14 cellular contexts compared by ENCODE assay signal in genomic region chr7:74218343-74218698, GRCh38. TPM values are rescaled to one million over a fixed set of nuclear protein-coding genes. Genes with fewer than 3 reads are reported as not detected.
DNase-seq lines count a peak whose midpoint lies in the region; ATAC-seq and TF ChIP-seq lines count a peak whose summit lies in the region.
"Had no signal": no experiment of that assay in that cellular context is flagged by ENCODE, and none has a peak within 500 bp of the region (broad histone marks: within the 10 kb centered on the region; RNA-seq: fewer than 3 reads in every experiment).

No MANE protein-coding gene starts in this region.

- no peak overlapping the region for H2BK15ac ChIP-seq in H9 (ENCODE audit: low read depth, low read length)

- no peaks in the 10 kb centered on the region for H3K79me1 ChIP-seq in H9 (ENCODE audit: insufficient read depth, low read depth, low read length, poor library complexity, severe bottlenecking)

- H3F3A ChIP-seq in Loucy (ENCODE audit: low read depth), result peaks cover 5% of the 10 kb centered on the region; the same call in 1 of the 2 replicates
- H3F3A ChIP-seq in GM23248 (ENCODE audit: insufficient read depth), result no peaks in the 10 kb centered on the region

- intact Hi-C loops in spleen (cut with DNase I; ENCODE audit: low total_unique reads), result no loop called here

- H4K20me1 ChIP-seq in Loucy (ENCODE audit: insufficient read depth, low read length, poor library complexity, severe bottlenecking) (no peaks in the 10 kb centered on the region), GM23248 (ENCODE audit: insufficient read depth) (no peaks in the 10 kb centered on the region), H9 (ENCODE audit: control insufficient read depth, insufficient read depth, insufficient read length) (peaks cover 3% of the 10 kb centered on the region)

- H4K8ac ChIP-seq in H9 (replicated peaks; ENCODE audit: insufficient read length, low read depth, low read length), result no peak overlapping the region

- no peak overlapping the region for H2BK20ac ChIP-seq in H9 (ENCODE audit: low read depth, low read length, poor library complexity, severe bottlenecking)

- 81 to 90% (median 87%) methylated on average over 2 of the region's 2 CpGs for WGBS in spleen, 5 donors
- 50 to 53% methylated on average over 2 of the region's 2 CpGs for WGBS in GM23248 (ENCODE audit: low coverage in 1 of 2, low lambda C conversion rate in 2 of 2, missing lambda C conversion rate in 2 of 2), 2 experiments
- WGBS in H9 (ENCODE audit: extremely low coverage, insufficient read length, low lambda C conversion rate), result no CpG with 5 or more reads among the region's 2 CpGs

- H3K27me3 Mint-ChIP-seq in activated CD4-positive, alpha-beta T cell treated with anti-CD3 and anti-CD28 coated beads, Interleukin-2, amount 10 ng/mL, durations not matched to agents 7 days and 5 days, result no peaks in the 10 kb centered on the region
- H3K27me3 Mint-ChIP-seq in central memory CD8-positive, alpha-beta T cell, result no peaks in the 10 kb centered on the region
- peaks cover 5% of the 10 kb centered on the region for H3K27me3 Mint-ChIP-seq in H9 (ENCODE audit: low read depth)

- H3K9me2 ChIP-seq in Loucy (replicated peaks; ENCODE audit: low read depth, low read length) (no peaks in the 10 kb centered on the region), GM23248 (ENCODE audit: insufficient read depth) (no peaks in the 10 kb centered on the region)

- TF ChIP-seq CTCF in Loucy (conservative IDR thresholded peaks at IDR 0.05; ENCODE audit: low read length) (no peak), spleen (IDR thresholded peaks at IDR 0.05 in 8 of 11, conservative IDR thresholded peaks at IDR 0.05 in 3 of 11) (no peak), H9 (conservative IDR thresholded peaks at IDR 0.05) (no peak)

- H4K91ac ChIP-seq in H9 (ENCODE audit: insufficient read length, low read depth, low read length), result no peak overlapping the region

- no peak overlapping the region for H3K4me3 Mint-ChIP-seq in activated CD4-positive, alpha-beta T cell treated with anti-CD3 and anti-CD28 coated beads, Interleukin-2, amount 10 ng/mL, durations not matched to agents 7 days and 5 days
- H3K4me3 Mint-ChIP-seq in central memory CD8-positive, alpha-beta T cell, result peak overlapping the region; percentile 34
- H3K4me3 Mint-ChIP-seq in H9, result no peak overlapping the region

- POLR2A ChIA-PET in activated CD4-positive, alpha-beta T cell treated with anti-CD3 and anti-CD28 coated beads, Interleukin-2, amount 10 ng/mL, durations not matched to agents 7 days and 5 days (lab: Charles Lee), result no interaction called here

- H3K36me3 ChIP-seq in Loucy (ENCODE audit: insufficient read depth, low read length) (peaks cover 3% of the 10 kb centered on the region; the same call in 1 of the 2 replicates), spleen (peaks cover 0 to 77% (median 5%) of the 10 kb centered on the region in 6 donors), GM23248 (ENCODE audit: low read depth) (no peaks in the 10 kb centered on the region)
- H3K36me3 ChIP-seq: adrenal gland had no signal

- H2BK120ac ChIP-seq in H9 (ENCODE audit: low read depth, low read length, poor library complexity, severe bottlenecking), result no peak overlapping the region

- H3K9me3 Mint-ChIP-seq in activated CD4-positive, alpha-beta T cell treated with anti-CD3 and anti-CD28 coated beads, Interleukin-2, amount 10 ng/mL, durations not matched to agents 7 days and 5 days, result no peaks in the 10 kb centered on the region
- no peaks in the 10 kb centered on the region for H3K9me3 Mint-ChIP-seq in central memory CD8-positive, alpha-beta T cell
- no peaks in the 10 kb centered on the region for H3K9me3 Mint-ChIP-seq in H9

- H3K27me3 ChIP-seq in Loucy (ENCODE audit: insufficient read depth, low read length, poor library complexity, severe bottlenecking) (no peaks in the 10 kb centered on the region), spleen (replicated peaks in 1 of 7) (no peaks in the 10 kb centered on the region), GM23248 (replicated peaks; ENCODE audit: insufficient read depth) (no peaks in the 10 kb centered on the region), H9 (ENCODE audit: insufficient read depth, low read length) (no peaks in the 10 kb centered on the region)
- H3K27me3 ChIP-seq: adrenal gland had no signal

- peak overlapping the region in 7 of 8 donors; percentile 27 to 85 (median 76) for H3K27ac ChIP-seq in spleen
- H3K27ac ChIP-seq in GM23248, result no peak overlapping the region
- H3K27ac ChIP-seq in H9 (ENCODE audit: insufficient read length, low read depth, low read length), result no peak overlapping the region
- H3K27ac ChIP-seq: adrenal gland had no signal

- no peak overlapping the region for H2AFZ ChIP-seq in Loucy (ENCODE audit: low read length)
- H2AFZ ChIP-seq in GM23248, result no peak overlapping the region
- no peak overlapping the region for H2AFZ ChIP-seq in H9 (ENCODE audit: low read length)

- H2BK5ac ChIP-seq in H9 (ENCODE audit: insufficient read length, low read length), result no peak overlapping the region

- ATAC-seq in central memory CD8-positive, alpha-beta T cell (replicated peaks; ENCODE audit: extremely low read depth, poor library complexity, severe bottlenecking), result no peak
- ATAC-seq: left ventricle myocardium superior had no signal

- H3K4me1 ChIP-seq in Loucy (ENCODE audit: insufficient read depth, low read length, poor library complexity, severe bottlenecking) (peaks cover 60% of the 10 kb centered on the region), spleen (peaks cover 28 to 73% (median 54%) of the 10 kb centered on the region in 6 donors), GM23248 (ENCODE audit: insufficient read depth) (no peaks in the 10 kb centered on the region), H9 (ENCODE audit: insufficient read depth, low read length) (no peaks in the 10 kb centered on the region)
- H3K4me1 ChIP-seq: adrenal gland had no signal

- no peak for TF ChIP-seq POLR2A in spleen (IDR thresholded peaks at IDR 0.05)

- H3K23me2 ChIP-seq in H9 (ENCODE audit: insufficient read length, low read depth, low read length, poor library complexity, severe bottlenecking), result no peaks in the 10 kb centered on the region

- H4K5ac ChIP-seq in H9 (ENCODE audit: insufficient read length, low read depth, low read length), result no peak overlapping the region

- H3K18ac ChIP-seq in H9 (ENCODE audit: insufficient read length, low read depth, low read length), result no peak overlapping the region

- H3K14ac ChIP-seq in H9 (ENCODE audit: insufficient read depth, low read length), result no peak overlapping the region

- peak overlapping the region; percentile 71 for H3K4me2 ChIP-seq in Loucy (ENCODE audit: low read depth, low read length, poor library complexity, severe bottlenecking)
- no peak overlapping the region for H3K4me2 ChIP-seq in GM23248 (ENCODE audit: unreplicated experiment)
- no peak overlapping the region for H3K4me2 ChIP-seq in H9 (ENCODE audit: insufficient read depth, insufficient read length, low read length)

- peak overlapping the region; percentile 82 for H3K27ac Mint-ChIP-seq in activated CD4-positive, alpha-beta T cell treated with anti-CD3 and anti-CD28 coated beads, Interleukin-2, amount 10 ng/mL, durations not matched to agents 7 days and 5 days
- H3K27ac Mint-ChIP-seq in central memory CD8-positive, alpha-beta T cell (ENCODE audit: low read depth), result no peak overlapping the region
- H3K27ac Mint-ChIP-seq in H9, result no peak overlapping the region

- H3K9ac ChIP-seq in Loucy (ENCODE audit: low read depth, low read length, poor library complexity, severe bottlenecking) (peak overlapping the region; percentile 84), GM23248 (no peak overlapping the region), H9 (ENCODE audit: extremely low read depth, insufficient read length, low read length) (no peak overlapping the region)

- CTCF ChIA-PET in activated CD4-positive, alpha-beta T cell treated with anti-CD3 and anti-CD28 coated beads, Interleukin-2, amount 10 ng/mL, durations not matched to agents 7 days and 5 days (lab: Charles Lee), result interaction anchor here (0.8 to 2.8 kb wide), 4 partner anchors 8 to 182 kb away, joined by 3 to 9 read pairs (median 4); partner anchors contain the start of gene LAT2

- H3K4me1 Mint-ChIP-seq in activated CD4-positive, alpha-beta T cell treated with anti-CD3 and anti-CD28 coated beads, Interleukin-2, amount 10 ng/mL, durations not matched to agents 7 days and 5 days, result peaks cover 27% of the 10 kb centered on the region
- peaks cover 23% of the 10 kb centered on the region for H3K4me1 Mint-ChIP-seq in central memory CD8-positive, alpha-beta T cell
- peaks cover under 1 to 13% of the 10 kb centered on the region in 2 experiments; a peak in 1 of 4 replicates for H3K4me1 Mint-ChIP-seq in H9

- no peak overlapping the region for H3K4ac ChIP-seq in H9 (ENCODE audit: low read depth, low read length)

- H2BK12ac ChIP-seq in H9 (ENCODE audit: insufficient read length, low read depth, low read length), result no peak overlapping the region

- in situ Hi-C loops in GM23248 (cut with MboI), result no loop called here

- no peak overlapping the region for H3K23ac ChIP-seq in H9 (ENCODE audit: insufficient read length, low read depth, low read length)

- H2AK5ac ChIP-seq in H9 (ENCODE audit: insufficient read length, low read length), result no peak overlapping the region

- DNase-seq in activated CD4-positive, alpha-beta T cell treated with anti-CD3 and anti-CD28 coated beads, Interleukin-2, amount 10 ng/mL, durations not matched to agents 7 days and 5 days, result no peak
- no peak for DNase-seq in activated CD4-positive, alpha-beta T cell treated with anti-CD3 and anti-CD28 coated beads for 1 hour
- DNase-seq in central memory CD8-positive, alpha-beta T cell (ENCODE audit: low spot score in 2 of 2), result no peak
- DNase-seq in spleen (no peak), NCI-H1105 (lab: John Stamatoyannopoulos, UW) (no peak), GM23248 (no peak), H9 (no peak)
- DNase-seq: NCI-H1436, NCI-H526 treated with DMSO at 0.1 percent for 48 hours had no signal

- H3K9me3 ChIP-seq in Loucy (ENCODE audit: insufficient read depth, low read depth, low read length) (no peaks in the 10 kb centered on the region), spleen (no peaks in the 10 kb centered on the region), GM23248 (ENCODE audit: low read depth) (no peaks in the 10 kb centered on the region), H9 (ENCODE audit: control insufficient read depth, low read depth, low read length) (no peaks in the 10 kb centered on the region)
- H3K9me3 ChIP-seq: adrenal gland, mucosa of descending colon had no signal

- no peak overlapping the region for H3K56ac ChIP-seq in H9 (ENCODE audit: insufficient read length, low read depth, low read length)

- H3K4me3 ChIP-seq in Loucy (ENCODE audit: low read length, poor library complexity, severe bottlenecking) (peak overlapping the region; percentile 51), spleen (peak overlapping the region in 1 of 8 donors; percentile 44), GM23248 (no peak overlapping the region)
- H3K4me3 ChIP-seq: adrenal gland, mucosa of descending colon had no signal

- peaks cover 5% of the 10 kb centered on the region for H3K36me3 Mint-ChIP-seq in activated CD4-positive, alpha-beta T cell treated with anti-CD3 and anti-CD28 coated beads, Interleukin-2, amount 10 ng/mL, durations not matched to agents 7 days and 5 days (ENCODE audit: low read depth)
- peaks cover 2% of the 10 kb centered on the region for H3K36me3 Mint-ChIP-seq in central memory CD8-positive, alpha-beta T cell (ENCODE audit: insufficient read depth)
- H3K36me3 Mint-ChIP-seq in H9 (ENCODE audit: insufficient read depth in 1 of 3, low read depth in 3 of 3), result no peaks in the 10 kb centered on the region; a peak in 1 of 7 replicates

- no peak overlapping the region for H3T11ph ChIP-seq in H9 (ENCODE audit: low read length)

- H3K79me2 ChIP-seq in Loucy (ENCODE audit: insufficient read depth, low read length) (peaks cover 29% of the 10 kb centered on the region), GM23248 (ENCODE audit: insufficient read depth) (no peaks in the 10 kb centered on the region), H9 (ENCODE audit: insufficient read depth, low read length) (no peaks in the 10 kb centered on the region)

RNA-seq across cellular contexts. Expression of gene LAT2, which starts 8.5 kb away (rescaled TPM):
- total RNA-seq in activated CD4-positive, alpha-beta T cell treated with anti-CD3 and anti-CD28 coated beads, Interleukin-2, amount 10 ng/mL, durations not matched to agents 7 days and 5 days, result 1 to 10 TPM; 8.0 to 8.4 TPM
- total RNA-seq in spleen, result 100 to 1,000 TPM in 1 of 7 donors, 10 to 100 TPM in 6; 58.9 to 100 (median 76.4) TPM
- 100 to 1,000 TPM; 108 to 130 (median 127) TPM for polyA plus RNA-seq in spleen
- total RNA-seq in GM23248 (2014; rRNA removed; shearing (Covaris generic)), result 0.97 TPM in 1 of 2 replicates, not detected in the other
- 0.60 and 0.73 TPM in 2 replicates for polyA plus RNA-seq in GM23248 (2016; fragmentation: Nextera tagmentation; extraction: Ambion mirVana)
- 0.50 and 0.66 TPM in 2 replicates for total RNA-seq in H9 (2021)
- total RNA-seq: G401 had no signal

RNA-seq across cellular contexts. Expression of gene RFC2, which starts 35.9 kb away (rescaled TPM):
- 10 to 100 TPM; 52.2 to 62.9 TPM for total RNA-seq in activated CD4-positive, alpha-beta T cell treated with anti-CD3 and anti-CD28 coated beads, Interleukin-2, amount 10 ng/mL, durations not matched to agents 7 days and 5 days
- total RNA-seq in spleen (10 to 100 TPM in 6 of 7 donors, 1 to 10 TPM in 1; 7.5 to 24.7 (median 19.0) TPM), H9 (2021) (73.6 and 76.6 TPM in 2 replicates)
- polyA plus RNA-seq in spleen (10 to 100 TPM; 17.0 to 25.0 (median 23.2) TPM), GM23248 (2016; fragmentation: Nextera tagmentation; extraction: Ambion mirVana) (33.2 and 34.6 TPM in 2 replicates)
- 15.9 and 23.1 TPM in 2 replicates for total RNA-seq in GM23248 (2014; rRNA removed; shearing (Covaris generic))

RNA-seq across cellular contexts. Expression of gene EIF4H, which starts 44.2 kb away (rescaled TPM):
- total RNA-seq in activated CD4-positive, alpha-beta T cell treated with anti-CD3 and anti-CD28 coated beads, Interleukin-2, amount 10 ng/mL, durations not matched to agents 7 days and 5 days, result 100 to 1,000 TPM; 240 to 264 TPM
- total RNA-seq in spleen (100 to 1,000 TPM; 179 to 224 (median 197) TPM), H9 (2021) (363 and 367 TPM in 2 replicates)
- polyA plus RNA-seq in spleen (100 to 1,000 TPM in 1 of 3 donors, 10 to 100 TPM in 2; 75.5 to 133 (median 98.4) TPM), GM23248 (2016; fragmentation: Nextera tagmentation; extraction: Ambion mirVana) (228 and 235 TPM in 2 replicates)
- total RNA-seq in GM23248 (2014; rRNA removed; shearing (Covaris generic)), result 261 and 305 TPM in 2 replicates

Comparison
In these comparisons a context has a peak if more than half of its experiments do, and no peak if none do; other contexts are left out.
1. H3K27ac ChIP-seq: peak in spleen (7 of 8); none in GM23248 (single experiment) and H9 (single experiment).
2. RNA of gene LAT2, which starts 8.5 kb away (total RNA-seq): 58.9 to 100 TPM in spleen; 8.0 to 8.4 TPM in activated CD4-positive, alpha-beta T cell treated with anti-CD3 and anti-CD28 coated beads, Interleukin-2, amount 10 ng/mL, durations not matched to agents 7 days and 5 days, 0.97 TPM in GM23248 and 0.50 to 0.66 TPM in H9; every median in the first group is over 4 times any median in the second.